8 cellular contexts compared by ENCODE assay signal in the genomic region with DNA sequence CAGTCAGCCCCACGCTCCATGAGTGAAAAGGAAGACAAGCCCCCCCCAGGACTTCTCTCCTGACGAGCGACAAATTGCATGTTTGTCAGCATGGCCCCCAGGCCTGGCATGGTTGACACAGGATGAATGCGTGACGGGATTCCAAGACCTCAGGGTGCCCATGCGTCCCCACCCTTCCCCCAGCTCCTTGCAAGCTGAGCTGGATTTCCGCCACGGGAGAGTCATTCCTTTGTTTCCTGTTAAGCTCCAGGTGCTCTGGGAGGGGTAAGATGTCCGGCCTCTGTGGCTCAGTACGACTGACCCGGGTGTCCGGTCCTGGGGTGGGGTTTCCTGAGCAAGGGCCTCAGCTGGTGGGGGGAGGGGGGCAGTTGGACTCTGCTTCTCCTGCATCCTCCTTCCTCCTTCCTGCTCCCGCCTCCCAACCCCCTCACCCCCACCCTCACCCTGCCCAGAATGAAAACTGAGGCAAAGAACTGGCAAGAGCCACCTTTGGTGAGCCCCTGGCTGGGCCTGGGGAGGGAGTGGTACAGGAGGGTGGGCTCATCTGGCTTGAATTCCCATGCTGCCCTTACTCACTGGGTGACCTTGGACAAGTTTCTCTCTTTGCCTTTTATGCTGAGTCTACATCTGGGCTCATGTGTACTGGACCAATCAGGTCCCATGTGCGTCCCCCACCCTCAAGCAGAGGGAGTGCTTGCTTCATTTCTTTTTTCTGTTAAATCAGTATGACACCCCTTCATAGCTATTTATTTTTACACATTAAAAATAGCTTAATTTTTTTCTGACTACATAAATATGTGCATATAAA. TPM values are rescaled to one million over a fixed set of nuclear protein-coding genes. Genes with fewer than 3 reads are reported as not detected.
DNase-seq lines count a peak whose midpoint lies in the region; ATAC-seq and TF ChIP-seq lines count a peak whose summit lies in the region.

No MANE protein-coding gene starts in this region.

- DNase-seq in DMS53 (lab: John Stamatoyannopoulos, UW), result peak; percentile 86
- DNase-seq in Peyer's patch, result peak in 2 of 3 donors; percentile 82 to 85
- DNase-seq in fibroblast of pulmonary artery (ENCODE audit: low read depth), result peak; percentile 86
- DNase-seq in osteocyte (ENCODE audit: extremely low spot score, unreplicated experiment), result no peak

- TF ChIP-seq CTCF in Peyer's patch (IDR thresholded peaks at IDR 0.05) (no peak), fibroblast of pulmonary artery (IDR thresholded peaks at IDR 0.05; ENCODE audit: low read length, missing control alignments) (no peak), osteocyte (IDR thresholded peaks at IDR 0.05) (no peak)

- no peak for ATAC-seq in HG03280 (IDR thresholded peaks at IDR 0.05; ENCODE audit: unreplicated experiment)
- no peak for ATAC-seq in GM21526 (IDR thresholded peaks at IDR 0.05; ENCODE audit: low FRiP score, unreplicated experiment)
- no peak for ATAC-seq in GM21825 (IDR thresholded peaks at IDR 0.05; ENCODE audit: unreplicated experiment)
- ATAC-seq in HG03135 (IDR thresholded peaks at IDR 0.05; ENCODE audit: unreplicated experiment), result no peak

- H3K27ac Mint-ChIP-seq in osteocyte (ENCODE audit: unreplicated experiment), result peak overlapping the region; percentile 91

- TF ChIP-seq POLR2A in Peyer's patch (IDR thresholded peaks at IDR 0.05), result no peak

- H3K4me1 ChIP-seq in Peyer's patch, result peaks cover 0 to 57% (median 8%) of the 10 kb centered on the region in 4 donors

- peaks cover 0 to 14% (median 0%) of the 10 kb centered on the region in 3 donors for H3K36me3 ChIP-seq in Peyer's patch

- peaks cover 6% of the 10 kb centered on the region for H3K36me3 Mint-ChIP-seq in osteocyte (ENCODE audit: unreplicated experiment)

- H3K9me3 Mint-ChIP-seq in osteocyte (ENCODE audit: unreplicated experiment), result no peaks in the 10 kb centered on the region

- no peaks in the 10 kb centered on the region for H3K9me3 ChIP-seq in Peyer's patch

- no peaks in the 10 kb centered on the region for H3K27me3 Mint-ChIP-seq in osteocyte (ENCODE audit: unreplicated experiment)

- H3K4me3 Mint-ChIP-seq in osteocyte (ENCODE audit: unreplicated experiment), result peak overlapping the region; percentile 82

- H3K27me3 ChIP-seq in Peyer's patch, result no peaks in the 10 kb centered on the region

- H3K4me3 ChIP-seq in Peyer's patch (peak overlapping the region in 3 of 4 donors; percentile 75 to 93 (median 78)), fibroblast of pulmonary artery (replicated peaks; ENCODE audit: low read depth, low read length) (peak overlapping the region; percentile 95)

- peak overlapping the region; percentile 40 to 93 (median 85) for H3K27ac ChIP-seq in Peyer's patch

- H3K4me1 Mint-ChIP-seq in osteocyte (ENCODE audit: unreplicated experiment), result peaks cover 40% of the 10 kb centered on the region

RNA-seq across cellular contexts. Expression of a gene that starts 2.5 kb away (rescaled TPM):
- total RNA-seq in Peyer's patch (10 to 100 TPM; 13.2 to 26.9 (median 24.7) TPM), osteocyte (20.7 and 23.1 TPM in 2 replicates)

RNA-seq across cellular contexts. Expression of a gene that starts 16.5 kb away (rescaled TPM):
- total RNA-seq in Peyer's patch (10 to 100 TPM; 25.0 to 47.0 (median 39.5) TPM), osteocyte (57.7 and 74.9 TPM in 2 replicates)

RNA-seq across cellular contexts. Expression of a gene that starts 37.4 kb away (rescaled TPM):
- total RNA-seq in Peyer's patch, result 10 to 100 TPM in 1 of 4 donors, 1 to 10 TPM in 3; 3.3 to 11.7 (median 7.7) TPM
- total RNA-seq in osteocyte, result 0.16 and 0.24 TPM in 2 replicates

RNA-seq across cellular contexts. Expression of a gene that starts 55.4 kb away (rescaled TPM):
- total RNA-seq in Peyer's patch, result 10 to 100 TPM in 2 of 4 donors, 1 to 10 TPM in 2; 6.8 to 25.6 (median 13.1) TPM
- total RNA-seq in osteocyte, result 5.9 and 9.3 TPM in 2 replicates
